ENCODE assay signal across 1 cellular context in the genomic region with DNA sequence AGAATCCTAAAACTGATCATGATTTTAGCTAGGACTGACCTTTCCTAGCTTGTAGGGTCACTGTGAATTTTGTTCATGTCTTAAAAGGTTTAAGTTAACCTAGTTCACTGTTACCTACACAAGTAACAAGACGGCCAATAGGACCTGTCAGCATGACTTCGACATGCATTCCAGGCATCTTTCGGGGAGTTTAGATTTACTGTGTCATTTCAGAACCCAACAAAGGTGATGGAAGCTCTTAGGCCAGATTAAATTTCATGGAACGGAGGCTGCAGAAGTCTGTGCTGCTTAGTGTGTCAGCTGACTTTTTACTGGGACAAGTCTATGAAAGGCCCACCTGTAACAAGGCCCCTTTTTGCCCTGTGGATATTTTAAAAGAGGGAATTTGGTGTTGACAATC.
TF ChIP-seq lines count a peak whose summit lies in the region.

No MANE protein-coding gene starts in this region.

TF ChIP-seq in H1, 55 proteins besides CTCF, POLR2A, EP300 and RAD21:
- TF ChIP-seq HDAC6 (IDR thresholded peaks at IDR 0.05; ENCODE audit: low read depth, low read length) (no peak), ASH2L (IDR thresholded peaks at IDR 0.05; ENCODE audit: low read length) (no peak), RNF2 (IDR thresholded peaks at IDR 0.05; ENCODE audit: borderline replicate concordance, low read depth, low read length, missing control alignments, poor library complexity, severe bottlenecking) (no peak), TCF12 (IDR thresholded peaks at IDR 0.05; ENCODE audit: low read depth, low read length) (no peak), ZNF274 (IDR thresholded peaks at IDR 0.05; ENCODE audit: borderline replicate concordance, extremely low read depth, low read length) (no peak), SP4 (IDR thresholded peaks at IDR 0.05; ENCODE audit: low read length) (no peak), EGR1 (IDR thresholded peaks at IDR 0.05; ENCODE audit: borderline replicate concordance, low read depth, low read length) (no peak), CREB1 (IDR thresholded peaks at IDR 0.05) (no peak), RBBP5 (IDR thresholded peaks at IDR 0.05; ENCODE audit: borderline replicate concordance, low read depth, low read length) (no peak)
